In genomic region chr16:2337431-2338296, GRCh38 we compare ENCODE assay signal across 17 cellular contexts. TPM values are rescaled to one million over a fixed set of nuclear protein-coding genes. Genes with fewer than 3 reads are reported as not detected.
DNase-seq lines count a peak whose midpoint lies in the region; ATAC-seq and TF ChIP-seq lines count a peak whose summit lies in the region.
"Had no signal": no experiment of that assay in that cellular context is flagged by ENCODE, and none has a peak within 500 bp of the region (broad histone marks: within the 10 kb centered on the region; RNA-seq: fewer than 3 reads in every experiment).

No MANE protein-coding gene starts in this region.

- H3K9me3 Mint-ChIP-seq in T-helper 1 cell treated with Interleukin-12 subunit alpha and Interleukin-12 subunit beta and Interleukin-4 antibody, amounts not matched to agents 30 μg/mL and 1 μg/mL, for 36 hours: no peaks in the 10 kb centered on the region
- H3K9me3 Mint-ChIP-seq in nephron: no peaks in the 10 kb centered on the region
- H3K9me3 Mint-ChIP-seq: mesothelial cell of epicardium; stimulated activated naive B cell treated with anti-CD40 and anti-IgM and Interleukin-4, amounts not matched to agents 10 μg/mL and 1 μg/mL and 100 μg/mL, for 72 hours had no signal

- no peak for TF ChIP-seq CTCF in nephron (IDR thresholded peaks at IDR 0.05; ENCODE audit: unreplicated experiment in 3 of 3)

- peaks cover 18% of the 10 kb centered on the region for H3K4me1 Mint-ChIP-seq in T-helper 1 cell treated with Interleukin-12 subunit alpha and Interleukin-12 subunit beta and Interleukin-4 antibody, amounts not matched to agents 30 μg/mL and 1 μg/mL, for 36 hours (ENCODE audit: low read depth)
- peaks cover 13% of the 10 kb centered on the region for H3K4me1 Mint-ChIP-seq in T-helper 17 cell
- peaks cover 8% of the 10 kb centered on the region for H3K4me1 Mint-ChIP-seq in nephron

- peaks cover 20% of the 10 kb centered on the region for H3K27me3 Mint-ChIP-seq in T-helper 1 cell treated with Interleukin-12 subunit alpha and Interleukin-12 subunit beta and Interleukin-4 antibody, amounts not matched to agents 30 μg/mL and 1 μg/mL, for 36 hours (ENCODE audit: low read depth)
- H3K27me3 Mint-ChIP-seq in T-helper 17 cell: no peaks in the 10 kb centered on the region
- H3K27me3 Mint-ChIP-seq in nephron (ENCODE audit: low read depth): peaks cover 60% of the 10 kb centered on the region

- in situ Hi-C loops in G401 (cut with HindIII; ENCODE audit: low sequenced_read_pairs): no loop called here

- ATAC-seq in T-helper 17 cell: no peak
- ATAC-seq: stimulated activated naive B cell treated with anti-CD40 and anti-IgM and Interleukin-4, amounts not matched to agents 10 μg/mL and 1 μg/mL and 100 μg/mL, for 72 hours had no signal

- no peak for DNase-seq in T-helper 1 cell
- DNase-seq in G401 (ENCODE audit: low spot score): peak; percentile 40
- no peak for DNase-seq in T-helper 17 cell
- no peak for DNase-seq in GDM1 (lab: John Stamatoyannopoulos, UW)
- no peak for DNase-seq in amygdala (lab: John Stamatoyannopoulos, UW)
- no peak for DNase-seq in activated gamma-delta T cell treated with Interleukin-2 at 50 U/mL for 16 hours
- DNase-seq: Calu3; MM.1S; NCI-H774; ovary; stimulated activated naive B cell treated with anti-CD40 and anti-IgM and Interleukin-4, amounts not matched to agents 10 μg/mL and 1 μg/mL and 100 μg/mL, for 72 hours; SW 1271; trophoblast cell had no signal

- no peaks in the 10 kb centered on the region for H3K9me3 ChIP-seq in T-helper 17 cell (ENCODE audit: control insufficient read depth, low read length, poor library complexity, severe bottlenecking)
- H3K9me3 ChIP-seq: adrenal gland, ovary had no signal

- H3K27ac Mint-ChIP-seq in T-helper 1 cell treated with Interleukin-12 subunit alpha and Interleukin-12 subunit beta and Interleukin-4 antibody, amounts not matched to agents 30 μg/mL and 1 μg/mL, for 36 hours: no peak overlapping the region
- H3K27ac Mint-ChIP-seq in T-helper 17 cell: no peak overlapping the region
- H3K27ac Mint-ChIP-seq in nephron: no peak overlapping the region
- H3K27ac Mint-ChIP-seq: mesothelial cell of epicardium had no signal

- H3K4me3 Mint-ChIP-seq in T-helper 1 cell treated with Interleukin-12 subunit alpha and Interleukin-12 subunit beta and Interleukin-4 antibody, amounts not matched to agents 30 μg/mL and 1 μg/mL, for 36 hours: peak overlapping the region; percentile 2
- H3K4me3 Mint-ChIP-seq in T-helper 17 cell: peak overlapping the region; percentile 31
- peak overlapping the region; percentile 21 to 70 (median 64) for H3K4me3 Mint-ChIP-seq in nephron
- H3K4me3 Mint-ChIP-seq: mesothelial cell of epicardium; stimulated activated naive B cell treated with anti-CD40 and anti-IgM and Interleukin-4, amounts not matched to agents 10 μg/mL and 1 μg/mL and 100 μg/mL, for 72 hours had no signal

- peaks cover 7% of the 10 kb centered on the region for H3K36me3 Mint-ChIP-seq in T-helper 1 cell treated with Interleukin-12 subunit alpha and Interleukin-12 subunit beta and Interleukin-4 antibody, amounts not matched to agents 30 μg/mL and 1 μg/mL, for 36 hours (ENCODE audit: low read depth)
- H3K36me3 Mint-ChIP-seq in T-helper 17 cell (ENCODE audit: low read depth): peaks cover 2% of the 10 kb centered on the region
- H3K36me3 Mint-ChIP-seq in nephron (ENCODE audit: low read depth): no peaks in the 10 kb centered on the region
- H3K36me3 Mint-ChIP-seq: mesothelial cell of epicardium had no signal

RNA-seq across cellular contexts. Expression of gene ABCA3, which starts 2.9 kb away (rescaled TPM):
- 4.9 and 9.5 TPM in 2 replicates for total RNA-seq in G401 (2014; rRNA removed; shearing (Covaris generic))
- 10 to 100 TPM in 1 of 2 donors, 1 to 10 TPM in 1; 8.3 to 10.5 TPM for total RNA-seq in T-helper 17 cell

Comparison
In these comparisons a context has a peak if more than half of its experiments do, and no peak if none do; other contexts are left out.
1. H3K4me3 Mint-ChIP-seq: peak in every context shown above with its lines; median percentile 64 in nephron; 31 in T-helper 17 cell; 2 in T-helper 1 cell treated with Interleukin-12 subunit alpha and Interleukin-12 subunit beta and Interleukin-4 antibody, amounts not matched to agents 30 μg/mL and 1 μg/mL, for 36 hours.